ENCODE assay signal across 13 cellular contexts in genomic region chr5:61674403-61674802, GRCh38.
DNase-seq lines count a peak whose midpoint lies in the region; ATAC-seq, FAIRE-seq and TF ChIP-seq lines count a peak whose summit lies in the region.
"Had no signal": no experiment of that assay in that cellular context is flagged by ENCODE, and none has a peak within 500 bp of the region (broad histone marks: within the 10 kb centered on the region; RNA-seq: fewer than 3 reads in every experiment).

No MANE protein-coding gene starts in this region.

- TF ChIP-seq CTCF in astrocyte (IDR thresholded peaks at IDR 0.05; ENCODE audit: insufficient read depth, low read depth, low read length), result no peak
- TF ChIP-seq CTCF in neural crest cell (conservative IDR thresholded peaks at IDR 0.05), result no peak
- no peak for TF ChIP-seq CTCF in transverse colon (IDR thresholded peaks at IDR 0.05)
- no peak for TF ChIP-seq CTCF in testis (IDR thresholded peaks at IDR 0.05)

- no peak for DNase-seq in astrocyte (ENCODE audit: low read depth)
- no peak for DNase-seq in neural crest cell (ENCODE audit: low read depth, low spot score)
- DNase-seq in transverse colon, result peak; percentile 48
- no peak for DNase-seq in natural killer cell treated with Interleukin-12 subunit alpha and Interleukin-12 subunit beta and Interleukin-15 and Interleukin-18, amount 100 ng/mL, for 72 hours (ENCODE audit: low spot score)
- no peak for DNase-seq in testis
- DNase-seq in HAP-1 (ENCODE audit: low spot score in 2 of 2), result no peak
- DNase-seq: BE2C, GM23248, IMR-90 had no signal

- H3K27me3 Mint-ChIP-seq in astrocyte (ENCODE audit: low read depth, unreplicated experiment) (peaks cover 3% of the 10 kb centered on the region), neural crest cell (ENCODE audit: low read depth) (peaks cover 2% of the 10 kb centered on the region)
- H3K27me3 Mint-ChIP-seq in natural killer cell treated with Interleukin-12 subunit alpha and Interleukin-12 subunit beta and Interleukin-15 and Interleukin-18, amount 100 ng/mL, for 72 hours, result peaks cover 8 to 19% of the 10 kb centered on the region in 2 donors

- H3K27ac ChIP-seq in astrocyte (ENCODE audit: low read depth, low read length) (no peak overlapping the region), layer of hippocampus (ENCODE audit: low read depth, low read length) (peak overlapping the region; percentile 22), transverse colon (peak overlapping the region; percentile 60 to 85 (median 80)), testis (no peak overlapping the region)
- H3K27ac ChIP-seq: A549, GM23248 had no signal

- no peak overlapping the region for H3K4me3 ChIP-seq in astrocyte (ENCODE audit: insufficient read depth, low read depth, low read length)
- no peak overlapping the region for H3K4me3 ChIP-seq in transverse colon
- no peak overlapping the region for H3K4me3 ChIP-seq in testis
- no peak overlapping the region for H3K4me3 ChIP-seq in HAP-1
- H3K4me3 ChIP-seq: A549, GM23248 had no signal

- FAIRE-seq in astrocyte (lab: Jason Lieb, UNC), result no peak
- FAIRE-seq: A549, H54 had no signal

- WGBS in transverse colon (ENCODE audit: low coverage in 1 of 2), 2 donors, result 53 to 55% methylated on average over 2 to 5 of the region's 5 CpGs
- WGBS in testis, 2 donors, result 58 to 62% methylated on average over 5 of the region's 5 CpGs

- TF ChIP-seq POLR2A in transverse colon (IDR thresholded peaks at IDR 0.05) (no peak), testis (IDR thresholded peaks at IDR 0.05) (no peak)

- H4K20me1 ChIP-seq in astrocyte (ENCODE audit: insufficient read depth, low read length), result no peaks in the 10 kb centered on the region

- H3K9me3 Mint-ChIP-seq in astrocyte (ENCODE audit: unreplicated experiment) (no peaks in the 10 kb centered on the region), neural crest cell (peaks cover 11% of the 10 kb centered on the region)
- no peaks in the 10 kb centered on the region for H3K9me3 Mint-ChIP-seq in natural killer cell treated with Interleukin-12 subunit alpha and Interleukin-12 subunit beta and Interleukin-15 and Interleukin-18, amount 100 ng/mL, for 72 hours

- H3K27me3 ChIP-seq in astrocyte (ENCODE audit: insufficient read depth, low read length) (peaks cover 2% of the 10 kb centered on the region), layer of hippocampus (ENCODE audit: control insufficient read depth, insufficient read depth, low read length) (no peaks in the 10 kb centered on the region), transverse colon (no peaks in the 10 kb centered on the region), testis (no peaks in the 10 kb centered on the region), HAP-1 (ENCODE audit: low read depth) (no peaks in the 10 kb centered on the region)
- H3K27me3 ChIP-seq: BE2C had no signal

- H3K4me1 Mint-ChIP-seq in astrocyte (ENCODE audit: low read depth, unreplicated experiment) (peaks cover 10% of the 10 kb centered on the region), neural crest cell (peaks cover 50% of the 10 kb centered on the region)
- no peaks in the 10 kb centered on the region for H3K4me1 Mint-ChIP-seq in natural killer cell treated with Interleukin-12 subunit alpha and Interleukin-12 subunit beta and Interleukin-15 and Interleukin-18, amount 100 ng/mL, for 72 hours (ENCODE audit: low read depth in 2 of 2)

- ATAC-seq in natural killer cell treated with Interleukin-12 subunit alpha and Interleukin-12 subunit beta and Interleukin-15 and Interleukin-18, amount 100 ng/mL, for 72 hours, result no peak
- ATAC-seq in GM18868 (IDR thresholded peaks at IDR 0.05; ENCODE audit: unreplicated experiment), result no peak

- peaks cover 1% of the 10 kb centered on the region for H3K36me3 Mint-ChIP-seq in astrocyte (ENCODE audit: low read depth, unreplicated experiment)
- H3K36me3 Mint-ChIP-seq in neural crest cell (ENCODE audit: low read depth), result no peaks in the 10 kb centered on the region
- no peaks in the 10 kb centered on the region for H3K36me3 Mint-ChIP-seq in natural killer cell treated with Interleukin-12 subunit alpha and Interleukin-12 subunit beta and Interleukin-15 and Interleukin-18, amount 100 ng/mL, for 72 hours

- no peak overlapping the region for H3K4me2 ChIP-seq in astrocyte (ENCODE audit: low read length)
- H3K4me2 ChIP-seq: A549 had no signal

- H3K4me1 ChIP-seq in astrocyte (ENCODE audit: insufficient read depth, low read length) (peaks cover 4% of the 10 kb centered on the region), transverse colon (peaks cover 11 to 37% (median 26%) of the 10 kb centered on the region in 4 donors), testis (peaks cover 4% of the 10 kb centered on the region), HAP-1 (peaks cover 14% of the 10 kb centered on the region)
- H3K4me1 ChIP-seq: A549, BE2C had no signal

- intact Hi-C loops in transverse colon (cut with DNase I; ENCODE audit: low total_unique reads), result no loop called here
- intact Hi-C loops in testis (cut with DNase I; ENCODE audit: low total_unique reads), result no loop called here

- H3K4me3 Mint-ChIP-seq in astrocyte (ENCODE audit: unreplicated experiment), result no peak overlapping the region
- no peak overlapping the region for H3K4me3 Mint-ChIP-seq in neural crest cell
- H3K4me3 Mint-ChIP-seq in natural killer cell treated with Interleukin-12 subunit alpha and Interleukin-12 subunit beta and Interleukin-15 and Interleukin-18, amount 100 ng/mL, for 72 hours, result no peak overlapping the region

- H3K27ac Mint-ChIP-seq in astrocyte (ENCODE audit: unreplicated experiment) (peak overlapping the region; percentile 41), neural crest cell (ENCODE audit: unreplicated experiment) (peak overlapping the region; percentile 90)
- H3K27ac Mint-ChIP-seq in natural killer cell treated with Interleukin-12 subunit alpha and Interleukin-12 subunit beta and Interleukin-15 and Interleukin-18, amount 100 ng/mL, for 72 hours, result no peak overlapping the region

- H2AFZ ChIP-seq in astrocyte (ENCODE audit: low read depth, low read length), result no peak overlapping the region
- H2AFZ ChIP-seq: GM23248 had no signal

- in situ Hi-C loops in transverse colon (cut with MboI; ENCODE audit: low pct_ligation_motif_present in 1 of 4, low pct_unique_long_range_greater_than_20kb in 1 of 4, low sequenced_read_pairs in 3 of 4), result loop anchor here in 3 of 4 donors (25.0 kb wide), 2 partner anchors 512 to 612 kb away; partner anchors contain the start of gene SMIM15 (in 1 of the 3)
- in situ Hi-C loops in HAP-1 (cut with MboI; ENCODE audit: low sequenced_read_pairs), result no loop called here

- H3K36me3 ChIP-seq in astrocyte (ENCODE audit: insufficient read depth, low read length) (no peaks in the 10 kb centered on the region), transverse colon (no peaks in the 10 kb centered on the region), testis (ENCODE audit: low read depth, missing control alignments) (no peaks in the 10 kb centered on the region), HAP-1 (replicated peaks) (no peaks in the 10 kb centered on the region)
- H3K36me3 ChIP-seq: BE2C had no signal

- no peaks in the 10 kb centered on the region for H3K79me2 ChIP-seq in astrocyte (ENCODE audit: insufficient read depth, low read length)

- no peak overlapping the region for H3K9ac ChIP-seq in astrocyte (ENCODE audit: low read length)
- H3K9ac ChIP-seq: GM23248 had no signal

- no peak for TF ChIP-seq EP300 in transverse colon (IDR thresholded peaks at IDR 0.05; ENCODE audit: low read depth)

- H3K9me3 ChIP-seq in astrocyte (ENCODE audit: insufficient read depth, low read depth, low read length) (no peaks in the 10 kb centered on the region), transverse colon (no peaks in the 10 kb centered on the region), testis (no peaks in the 10 kb centered on the region), HAP-1 (no peaks in the 10 kb centered on the region)
- H3K9me3 ChIP-seq: A549, BE2C had no signal

Comparison
In these comparisons a context has a peak if more than half of its experiments do, and no peak if none do; other contexts are left out.
1. H3K27ac ChIP-seq: peak in layer of hippocampus (single experiment) and transverse colon (4 of 4); none in astrocyte (single experiment) and testis (0 of 2).
2. H3K27ac Mint-ChIP-seq: peak in astrocyte (single experiment) and neural crest cell (single experiment); none in natural killer cell treated with Interleukin-12 subunit alpha and Interleukin-12 subunit beta and Interleukin-15 and Interleukin-18, amount 100 ng/mL, for 72 hours (0 of 2).